ENCODE assay signal across 14 cellular contexts in genomic region chr4:102139132-102139573, GRCh38.
DNase-seq lines count a peak whose midpoint lies in the region; ATAC-seq, FAIRE-seq and TF ChIP-seq lines count a peak whose summit lies in the region.
"Had no signal": no experiment of that assay in that cellular context is flagged by ENCODE, and none has a peak within 500 bp of the region (broad histone marks: within the 10 kb centered on the region; RNA-seq: fewer than 3 reads in every experiment).

No MANE protein-coding gene starts in this region.

- no peaks in the 10 kb centered on the region for H3K9me3 ChIP-seq in PC-3 (ENCODE audit: low read length)
- H3K9me3 ChIP-seq in endothelial cell of umbilical vein (replicated peaks; ENCODE audit: control insufficient read depth, insufficient read depth, low read length): no peaks in the 10 kb centered on the region

- H3F3A ChIP-seq in PC-3 (ENCODE audit: low read length, unreplicated experiment): peaks cover 4% of the 10 kb centered on the region

- FAIRE-seq in endothelial cell of umbilical vein (lab: Jason Lieb, UNC): peak; percentile 96
- FAIRE-seq: islet of Langerhans had no signal

- H3K4me1 ChIP-seq in PC-3 (ENCODE audit: insufficient read depth, low read length) (peaks cover 23% of the 10 kb centered on the region), endothelial cell of umbilical vein (ENCODE audit: control insufficient read depth, extremely low read depth, insufficient read depth, low read length) (peaks cover 40% of the 10 kb centered on the region)

- CTCF ChIA-PET in PC-3 (lab: Charles Lee): no interaction called here
- CTCF ChIA-PET in endothelial cell of umbilical vein (lab: Charles Lee): no interaction called here

- ATAC-seq in PC-3 (peak; percentile 74), HG03521 (IDR thresholded peaks at IDR 0.05; ENCODE audit: unreplicated experiment) (no peak)
- ATAC-seq: effector memory CD8-positive, alpha-beta T cell; stimulated activated memory B cell treated with anti-CD40 and anti-IgM and Interleukin-4, amounts not matched to agents 10 μg/mL and 1 μg/mL and 100 μg/mL, for 72 hours had no signal

- no peaks in the 10 kb centered on the region for H3K36me3 ChIP-seq in PC-3 (ENCODE audit: low read depth, low read length)
- H3K36me3 ChIP-seq in endothelial cell of umbilical vein (ENCODE audit: control insufficient read depth in 2 of 2, extremely low read depth in 1 of 2, insufficient read depth in 2 of 2, low read length in 2 of 2): no peaks in the 10 kb centered on the region

- H3K9me2 ChIP-seq in PC-3 (replicated peaks; ENCODE audit: low read length): no peaks in the 10 kb centered on the region

- peak; percentile 52 for TF ChIP-seq POLR2A in endothelial cell of umbilical vein (IDR thresholded peaks at IDR 0.05; ENCODE audit: low read depth, low read length)

- intact Hi-C loops in PC-3 (cut with micrococcal nuclease) (no loop called here), endothelial cell of umbilical vein (cut with micrococcal nuclease) (loop anchor here (1.0 to 5.0 kb wide), 10 partner anchors 36 to 1102 kb away; partner anchors contain the start of genes BANK1, CISD2 and PPP3CA)

- dilution Hi-C loops in endothelial cell of umbilical vein (cut with MboI; ENCODE audit: extremely low pct_ligation_motif_present, low sequenced_read_pairs): no loop called here

- peak overlapping the region; percentile 97 for H3K27ac ChIP-seq in PC-3 (ENCODE audit: low read length)
- peak overlapping the region; percentile 99 for H3K27ac ChIP-seq in endothelial cell of umbilical vein (ENCODE audit: insufficient read depth, low read depth, low read length)
- H3K27ac ChIP-seq: 22Rv1, PC-9 had no signal

- no peaks in the 10 kb centered on the region for H3K27me3 ChIP-seq in PC-3 (ENCODE audit: low read length)
- H3K27me3 ChIP-seq in endothelial cell of umbilical vein (ENCODE audit: control insufficient read depth in 2 of 2, insufficient read depth in 2 of 2, low read length in 2 of 2): no peaks in the 10 kb centered on the region

- H3K4me2 ChIP-seq in PC-3 (ENCODE audit: low read length) (peak overlapping the region; percentile 76), endothelial cell of umbilical vein (ENCODE audit: insufficient read depth, low read length) (peak overlapping the region; percentile 87)
- H3K4me2 ChIP-seq: PC-9 had no signal

- BruUV-seq in PC-3 (replicated peaks; lab: Mats Ljungman, UMichigan) (no TSS peak), endothelial cell of umbilical vein (replicated peaks; lab: Mats Ljungman, UMichigan) (no TSS peak)

- H4K20me1 ChIP-seq in PC-3 (ENCODE audit: low read length) (no peaks in the 10 kb centered on the region), endothelial cell of umbilical vein (replicated peaks; ENCODE audit: control insufficient read depth, extremely low read depth, insufficient read depth, low read length) (no peaks in the 10 kb centered on the region)

- H3K79me2 ChIP-seq in PC-3 (ENCODE audit: low read length) (no peaks in the 10 kb centered on the region), endothelial cell of umbilical vein (ENCODE audit: control insufficient read depth, insufficient read depth, low read length) (no peaks in the 10 kb centered on the region)

- H3K4me3 ChIP-seq in PC-3 (ENCODE audit: low read length): peak overlapping the region; percentile 41; the same call in 1 of the 2 replicates
- H3K4me3 ChIP-seq in endothelial cell of umbilical vein (replicated peaks in 1 of 3; ENCODE audit: insufficient read depth in 1 of 3, low read depth in 1 of 3, low read length in 3 of 3): peak overlapping the region in 1 of 3 experiments; percentile 8
- H3K4me3 ChIP-seq: PC-9 had no signal

- H3K9me1 ChIP-seq in endothelial cell of umbilical vein (replicated peaks; ENCODE audit: control insufficient read depth, extremely low read depth, insufficient read depth, low read length): no peaks in the 10 kb centered on the region

- H3K9ac ChIP-seq in PC-3 (ENCODE audit: low read length) (peak overlapping the region; percentile 66), endothelial cell of umbilical vein (replicated peaks; ENCODE audit: extremely low read depth, insufficient read depth, low read length) (peak overlapping the region; percentile 76)

- POLR2A ChIA-PET in PC-3 (lab: Charles Lee; ENCODE audit: unreplicated experiment): no interaction called here
- POLR2A ChIA-PET in endothelial cell of umbilical vein (lab: Charles Lee): no interaction called here

- TF ChIP-seq CTCF in PC-3 (conservative IDR thresholded peaks at IDR 0.05; ENCODE audit: low read depth, low read length): no peak
- no peak for TF ChIP-seq CTCF in endothelial cell of umbilical vein (IDR thresholded peaks at IDR 0.05; ENCODE audit: extremely low read depth in 1 of 2, insufficient read depth in 1 of 2, low read depth in 1 of 2, low read length in 2 of 2)

- H2AFZ ChIP-seq in PC-3 (ENCODE audit: low read length) (no peak overlapping the region), endothelial cell of umbilical vein (ENCODE audit: low read depth, low read length) (peak overlapping the region; percentile 67)
- H2AFZ ChIP-seq: PC-9 had no signal

- DNase-seq in DMS153 treated with DMSO at 0.1 percent for 48 hours (lab: John Stamatoyannopoulos, UW; ENCODE audit: unreplicated experiment) (peak; percentile 11), DMS153 (lab: John Stamatoyannopoulos, UW) (no peak), PC-3 (peak; percentile 92), endothelial cell of umbilical vein (ENCODE audit: low read depth, low spot score) (peak; percentile 98), pulmonary artery endothelial cell (ENCODE audit: low read depth, low spot score) (peak; percentile 96), DMS79 (lab: John Stamatoyannopoulos, UW) (no peak)
- DNase-seq in NK-92 treated with Interleukin-12 subunit alpha and Interleukin-12 subunit beta, amount 100 ng/mL, for 24 hours (lab: John Stamatoyannopoulos, UW): no peak
- DNase-seq: effector memory CD8-positive, alpha-beta T cell; NCI-H1694 had no signal

TF ChIP-seq in endothelial cell of umbilical vein, 7 proteins besides CTCF, POLR2A, EP300 and RAD21:
- TF ChIP-seq MYC (IDR thresholded peaks at IDR 0.05; ENCODE audit: low read depth, low read length): no peak
- peak; percentile 92 for TF ChIP-seq FOS (IDR thresholded peaks at IDR 0.05; ENCODE audit: borderline replicate concordance, insufficient read depth, low read length)
- no peak for TF ChIP-seq EZH2 (IDR thresholded peaks at IDR 0.05; ENCODE audit: borderline replicate concordance, low read depth, low read length, severe bottlenecking)
- TF ChIP-seq MAX (IDR thresholded peaks at IDR 0.05; ENCODE audit: insufficient read depth, insufficient read length): no peak
- TF ChIP-seq GATA2 (IDR thresholded peaks at IDR 0.05; ENCODE audit: insufficient read depth, insufficient read length, low read depth, low read length): peak; percentile 50
- peak; percentile 94 for TF ChIP-seq JUN (IDR thresholded peaks at IDR 0.05; ENCODE audit: borderline replicate concordance, insufficient read depth, insufficient read length, low read depth)
- TF ChIP-seq POLR2AphosphoS5 (IDR thresholded peaks at IDR 0.05; ENCODE audit: insufficient read depth, low read depth, low read length): peak; percentile 87

Comparison
In these comparisons a context has a peak if more than half of its experiments do, and no peak if none do; other contexts are left out.
1. DNase-seq: peak in DMS153 treated with DMSO at 0.1 percent for 48 hours (single experiment), PC-3 (single experiment), endothelial cell of umbilical vein (single experiment) and pulmonary artery endothelial cell (single experiment); none in DMS153 (single experiment), NK-92 treated with Interleukin-12 subunit alpha and Interleukin-12 subunit beta, amount 100 ng/mL, for 24 hours (single experiment) and DMS79 (single experiment).